1 cellular context compared by ENCODE assay signal in the genomic region with DNA sequence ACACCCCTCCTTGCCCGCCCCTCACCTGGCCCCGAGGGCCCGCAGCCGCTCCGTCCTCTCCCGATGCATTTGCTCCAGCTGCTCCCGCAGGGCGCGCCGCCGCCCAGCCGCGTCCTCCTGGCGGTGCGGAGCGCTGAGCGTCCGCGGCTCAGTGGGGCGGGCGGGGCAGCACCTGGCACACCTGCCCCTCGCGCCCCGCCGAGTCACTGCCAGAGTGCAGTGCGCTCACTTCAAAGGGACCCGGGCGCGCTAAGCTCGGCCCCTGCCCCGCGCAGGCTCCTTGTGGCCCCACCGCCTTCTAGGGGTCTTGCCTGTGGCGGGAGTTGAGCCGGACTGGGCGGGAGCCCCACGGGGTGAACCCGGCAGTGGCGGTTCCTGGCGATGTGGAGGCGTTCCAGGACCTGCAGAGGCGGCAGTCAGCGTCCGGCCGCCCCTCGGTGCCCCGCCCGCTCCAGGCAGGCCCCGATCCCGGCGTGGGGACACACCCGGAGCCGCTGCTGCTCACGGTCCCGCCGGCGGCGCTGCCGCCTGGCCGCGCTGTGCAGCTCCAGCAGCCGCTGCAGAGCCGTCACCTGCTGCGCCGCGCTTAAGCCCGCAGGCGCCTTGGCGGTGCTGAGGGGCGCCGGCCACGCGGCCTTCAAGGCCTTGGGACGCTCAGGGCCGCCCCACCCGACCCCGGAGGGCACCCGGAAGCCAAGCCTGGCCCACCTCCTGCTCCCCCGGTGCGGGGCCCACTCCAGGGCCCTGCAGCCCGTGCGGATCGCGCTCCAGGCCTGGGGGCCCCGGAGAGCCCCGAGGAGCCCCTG.
TF ChIP-seq lines count a peak whose summit lies in the region.

No MANE protein-coding gene starts in this region.

TF ChIP-seq in Ishikawa, 13 proteins besides CTCF, POLR2A, EP300 and RAD21 (continued from another document):
- TF ChIP-seq, protein P1, sequence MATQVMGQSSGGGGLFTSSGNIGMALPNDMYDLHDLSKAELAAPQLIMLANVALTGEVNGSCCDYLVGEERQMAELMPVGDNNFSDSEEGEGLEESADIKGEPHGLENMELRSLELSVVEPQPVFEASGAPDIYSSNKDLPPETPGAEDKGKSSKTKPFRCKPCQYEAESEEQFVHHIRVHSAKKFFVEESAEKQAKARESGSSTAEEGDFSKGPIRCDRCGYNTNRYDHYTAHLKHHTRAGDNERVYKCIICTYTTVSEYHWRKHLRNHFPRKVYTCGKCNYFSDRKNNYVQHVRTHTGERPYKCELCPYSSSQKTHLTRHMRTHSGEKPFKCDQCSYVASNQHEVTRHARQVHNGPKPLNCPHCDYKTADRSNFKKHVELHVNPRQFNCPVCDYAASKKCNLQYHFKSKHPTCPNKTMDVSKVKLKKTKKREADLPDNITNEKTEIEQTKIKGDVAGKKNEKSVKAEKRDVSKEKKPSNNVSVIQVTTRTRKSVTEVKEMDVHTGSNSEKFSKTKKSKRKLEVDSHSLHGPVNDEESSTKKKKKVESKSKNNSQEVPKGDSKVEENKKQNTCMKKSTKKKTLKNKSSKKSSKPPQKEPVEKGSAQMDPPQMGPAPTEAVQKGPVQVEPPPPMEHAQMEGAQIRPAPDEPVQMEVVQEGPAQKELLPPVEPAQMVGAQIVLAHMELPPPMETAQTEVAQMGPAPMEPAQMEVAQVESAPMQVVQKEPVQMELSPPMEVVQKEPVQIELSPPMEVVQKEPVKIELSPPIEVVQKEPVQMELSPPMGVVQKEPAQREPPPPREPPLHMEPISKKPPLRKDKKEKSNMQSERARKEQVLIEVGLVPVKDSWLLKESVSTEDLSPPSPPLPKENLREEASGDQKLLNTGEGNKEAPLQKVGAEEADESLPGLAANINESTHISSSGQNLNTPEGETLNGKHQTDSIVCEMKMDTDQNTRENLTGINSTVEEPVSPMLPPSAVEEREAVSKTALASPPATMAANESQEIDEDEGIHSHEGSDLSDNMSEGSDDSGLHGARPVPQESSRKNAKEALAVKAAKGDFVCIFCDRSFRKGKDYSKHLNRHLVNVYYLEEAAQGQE (IDR thresholded peaks at IDR 0.05; ENCODE audit: low read depth): no peak
- TF ChIP-seq, protein P2, sequence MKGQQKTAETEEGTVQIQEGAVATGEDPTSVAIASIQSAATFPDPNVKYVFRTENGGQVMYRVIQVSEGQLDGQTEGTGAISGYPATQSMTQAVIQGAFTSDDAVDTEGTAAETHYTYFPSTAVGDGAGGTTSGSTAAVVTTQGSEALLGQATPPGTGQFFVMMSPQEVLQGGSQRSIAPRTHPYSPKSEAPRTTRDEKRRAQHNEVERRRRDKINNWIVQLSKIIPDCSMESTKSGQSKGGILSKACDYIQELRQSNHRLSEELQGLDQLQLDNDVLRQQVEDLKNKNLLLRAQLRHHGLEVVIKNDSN (IDR thresholded peaks at IDR 0.05): no peak
- TF ChIP-seq NFIC (IDR thresholded peaks at IDR 0.05) (no peak), YY1 (IDR thresholded peaks at IDR 0.05; ENCODE audit: low read depth) (0 out of 2 replicates have a peak, but pooled peaks have one; percentile 6), TCF12 (IDR thresholded peaks at IDR 0.05; ENCODE audit: low read depth) (peak; percentile 2; the same call in 1 of the 2 replicates), TEAD4 (IDR thresholded peaks at IDR 0.05) (no peak), TAF1 (IDR thresholded peaks at IDR 0.05; ENCODE audit: low read depth) (no peak), CEBPB (IDR thresholded peaks at IDR 0.05) (no peak), FOXM1 (IDR thresholded peaks at IDR 0.05; ENCODE audit: borderline replicate concordance, low read depth) (no peak)
- TF ChIP-seq, protein P3, sequence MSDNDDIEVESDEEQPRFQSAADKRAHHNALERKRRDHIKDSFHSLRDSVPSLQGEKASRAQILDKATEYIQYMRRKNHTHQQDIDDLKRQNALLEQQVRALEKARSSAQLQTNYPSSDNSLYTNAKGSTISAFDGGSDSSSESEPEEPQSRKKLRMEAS (IDR thresholded peaks at IDR 0.05): peak; percentile 47; the same call in 1 of the 2 replicates
